In the genomic region with DNA sequence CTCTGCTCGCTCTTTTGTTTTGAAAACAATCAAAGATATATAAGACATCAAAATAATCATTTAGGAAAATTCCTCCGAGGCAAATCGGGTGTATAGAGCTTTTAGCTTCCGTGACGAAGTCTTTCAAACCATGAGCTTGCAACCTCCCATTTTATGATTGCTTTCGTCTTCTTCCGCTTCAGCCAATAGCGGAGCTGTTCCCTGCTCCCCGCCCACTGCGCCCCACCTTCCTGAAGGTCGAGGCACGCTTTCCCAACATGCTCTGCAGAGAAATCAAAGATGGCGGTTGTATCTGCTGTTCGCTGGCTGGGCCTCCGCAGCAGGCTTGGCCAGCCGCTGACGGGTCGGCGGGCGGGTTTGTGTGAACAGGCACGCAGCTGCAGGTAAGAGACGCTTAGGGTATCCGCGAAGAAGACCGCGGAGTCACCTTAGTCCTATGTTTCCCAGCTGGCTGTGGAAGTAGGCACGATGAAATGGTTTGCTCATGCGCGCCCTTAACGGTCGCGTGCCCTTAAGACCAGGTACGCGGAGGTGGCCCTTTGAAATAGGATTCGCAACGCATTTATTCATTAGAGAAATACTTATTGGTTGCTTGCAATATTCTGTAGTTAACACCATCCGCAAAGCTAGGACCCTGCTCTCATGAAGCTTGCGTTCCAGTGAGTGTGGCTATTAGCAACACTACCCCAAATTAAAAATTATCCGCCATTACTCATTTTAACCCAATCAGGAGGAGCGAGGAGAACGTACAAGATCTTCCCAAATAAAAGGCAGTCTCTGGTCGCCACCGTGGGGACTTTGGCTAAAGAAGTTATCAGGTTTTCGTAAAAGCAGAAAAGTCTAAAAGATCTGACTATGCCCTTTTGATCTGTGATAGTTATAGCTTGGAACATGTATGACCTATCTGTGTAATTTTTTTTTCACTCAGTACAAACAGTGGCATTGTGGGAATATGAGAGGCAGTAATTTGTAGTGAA, we compare ENCODE assay signal across 8 cellular contexts.
DNase-seq lines count a peak whose midpoint lies in the region; ATAC-seq, FAIRE-seq and TF ChIP-seq lines count a peak whose summit lies in the region.

TSS of gene PTCD3 (plus strand) at position 267 of the 977 bp plus-strand sequence. CDS start at position 280, 13 bp downstream.

- peak; percentile 87 for ATAC-seq in GM19025 (IDR thresholded peaks at IDR 0.05; ENCODE audit: low read depth, unreplicated experiment)
- peak; percentile 88 for ATAC-seq in HG03342 (IDR thresholded peaks at IDR 0.05; ENCODE audit: unreplicated experiment)
- peak; percentile 89 to 90 for ATAC-seq in activated CD4-positive, CD25-positive, alpha-beta regulatory T cell treated with anti-CD3 and anti-CD28 coated beads, Interleukin-2, amount 50 U/mL, for 24 hours

- peak within 1 kb of the TSS; percentile 86 for H3K4me3 ChIP-seq in AG09309 (ENCODE audit: control insufficient read depth, low read depth, low read length)

- peak; percentile 94 for FAIRE-seq in islet of Langerhans (lab: Jason Lieb, UNC)

- TF ChIP-seq CTCF in AG09309 (IDR thresholded peaks at IDR 0.05; ENCODE audit: control insufficient read depth, insufficient read depth, low read depth, low read length, missing control alignments) = no peak

- DNase-seq in AG09309 (ENCODE audit: low read depth) = peak; percentile 83
- peak; percentile 92 for DNase-seq in NCI-H446 treated with DMSO at 0.1 percent for 48 hours (lab: John Stamatoyannopoulos, UW)
- DNase-seq in cerebellar cortex (ENCODE audit: low spot score) = peak; percentile 98
- DNase-seq in stimulated activated CD4-positive, alpha-beta T cell treated with anti-CD3 and anti-CD28 coated beads, Interleukin-12 subunit alpha, Interleukin-12 subunit beta, amount 100 ng/mL, for 48 hours (ENCODE audit: low read depth in 2 of 3, low spot score in 1 of 3) = peak; percentile 87 to 93 (median 92)

Comparison
In these comparisons a context has a peak if more than half of its experiments do, and no peak if none do; other contexts are left out.
1. Peak in every context shown above with its lines: DNase-seq, ATAC-seq and H3K4me3 ChIP-seq.